18 cellular contexts compared by ENCODE assay signal in genomic region chr2:127052068-127052770, GRCh38. TPM values are rescaled to one million over a fixed set of nuclear protein-coding genes. Genes with fewer than 3 reads are reported as not detected.
DNase-seq lines count a peak whose midpoint lies in the region; ATAC-seq, FAIRE-seq and TF ChIP-seq lines count a peak whose summit lies in the region.
"Had no signal": no experiment of that assay in that cellular context is flagged by ENCODE, and none has a peak within 500 bp of the region (broad histone marks: within the 10 kb centered on the region; RNA-seq: fewer than 3 reads in every experiment).

No MANE protein-coding gene starts in this region.

- no peaks in the 10 kb centered on the region for H3F3A ChIP-seq in GM23338 (replicated peaks; ENCODE audit: low read depth)

- H3K27me3 ChIP-seq in GM23338 (ENCODE audit: insufficient read depth), result no peaks in the 10 kb centered on the region
- H3K27me3 ChIP-seq in sigmoid colon, result no peaks in the 10 kb centered on the region
- H3K27me3 ChIP-seq: SJCRH30 had no signal

- H3K9me2 ChIP-seq in GM23338 (ENCODE audit: insufficient read depth), result no peaks in the 10 kb centered on the region

- H3K4me1 Mint-ChIP-seq in GM23338, result peaks cover 5% of the 10 kb centered on the region; the same call in 1 of the 3 replicates
- H3K4me1 Mint-ChIP-seq: neural crest cell had no signal

- no peaks in the 10 kb centered on the region for H3K79me2 ChIP-seq in GM23338 (replicated peaks; ENCODE audit: insufficient read depth)

- no peak overlapping the region for H2AFZ ChIP-seq in GM23338

- WGBS in sigmoid colon, 2 donors, result 85 to 90% methylated on average over 23 of the region's 23 CpGs

- TF ChIP-seq CTCF in GM23338 (conservative IDR thresholded peaks at IDR 0.05; ENCODE audit: low read depth in 2 of 2), result no peak
- no peak for TF ChIP-seq CTCF in kidney (IDR thresholded peaks at IDR 0.05; ENCODE audit: borderline replicate concordance, extremely low read depth, insufficient read depth)
- TF ChIP-seq CTCF in sigmoid colon (IDR thresholded peaks at IDR 0.05), result no peak

- no peak overlapping the region for H3K4me3 Mint-ChIP-seq in GM23338
- H3K4me3 Mint-ChIP-seq: activated CD8-positive, alpha-beta memory T cell treated with anti-CD3 and anti-CD28 coated beads, Interleukin-2, amount 10 ng/mL, durations not matched to agents 7 days and 5 days; neural crest cell had no signal

- H3K9ac ChIP-seq in kidney (ENCODE audit: low read length in 2 of 2), result no peak overlapping the region

- H3K36me3 ChIP-seq in GM23338 (ENCODE audit: insufficient read depth), result no peaks in the 10 kb centered on the region
- peaks cover 0 to 3% of the 10 kb centered on the region in 2 donors for H3K36me3 ChIP-seq in kidney (ENCODE audit: control insufficient read depth in 1 of 2, insufficient read depth in 2 of 2, low read length in 2 of 2)
- peaks cover 0 to 29% (median 5%) of the 10 kb centered on the region in 4 donors for H3K36me3 ChIP-seq in sigmoid colon
- H3K36me3 ChIP-seq: SJCRH30 had no signal

- H3K4me2 ChIP-seq in GM23338, result no peak overlapping the region

- no peak for FAIRE-seq in kidney (lab: Jason Lieb, UNC)
- FAIRE-seq: D721Med, TTC549 had no signal

- H3K9me3 ChIP-seq in kidney (ENCODE audit: control insufficient read depth in 1 of 2, low read length in 2 of 2) (no peaks in the 10 kb centered on the region), sigmoid colon (no peaks in the 10 kb centered on the region)
- H3K9me3 ChIP-seq: SJCRH30, tibial artery had no signal

- intact Hi-C loops in kidney (cut with DNase I) (no loop called here), sigmoid colon (cut with DNase I) (no loop called here), left colon (cut with DNase I, micrococcal nuclease) (no loop called here)

- H3K4me1 ChIP-seq in GM23338 (ENCODE audit: insufficient read depth), result 0 out of 2 replicates have a peak, but pooled peaks cover 3% of the 10 kb centered on the region
- H3K4me1 ChIP-seq in kidney (ENCODE audit: control insufficient read depth in 1 of 2, insufficient read depth in 1 of 2, low read depth in 1 of 2, low read length in 2 of 2), result peaks cover 4 to 12% of the 10 kb centered on the region in 2 donors
- H3K4me1 ChIP-seq in sigmoid colon, result peaks cover 0 to 7% (median 2%) of the 10 kb centered on the region in 4 donors
- H3K4me1 ChIP-seq: SJCRH30 had no signal

- peaks cover 14% of the 10 kb centered on the region for H3K27me3 Mint-ChIP-seq in GM23338 (ENCODE audit: insufficient read depth, low read depth, poor library complexity)
- H3K27me3 Mint-ChIP-seq: activated CD8-positive, alpha-beta memory T cell treated with anti-CD3 and anti-CD28 coated beads, Interleukin-2, amount 10 ng/mL, durations not matched to agents 7 days and 5 days had no signal

- TF ChIP-seq POLR2A in sigmoid colon (IDR thresholded peaks at IDR 0.05), result no peak

- peak; percentile 13 for DNase-seq in activated CD8-positive, alpha-beta memory T cell treated with anti-CD3 and anti-CD28 coated beads, Interleukin-2, amount 50 U/mL, for 4 hours
- no peak for DNase-seq in activated CD8-positive, alpha-beta memory T cell treated with anti-CD3 and anti-CD28 coated beads, Interleukin-2, amount 50 U/mL, for 48 hours
- no peak for DNase-seq in GM23338 (ENCODE audit: low spot score)
- DNase-seq in kidney, result peak; percentile 62
- DNase-seq in sigmoid colon, result peak; percentile 60
- DNase-seq in left colon, result no peak
- DNase-seq in NCI-H524 (lab: John Stamatoyannopoulos, UW), result no peak
- DNase-seq: activated CD8-positive, alpha-beta memory T cell treated with anti-CD3 and anti-CD28 coated beads, Interleukin-2, amount 10 ng/mL, durations not matched to agents 7 days and 5 days; NCI-H1694 treated with DMSO at 0.1 percent for 48 hours; NCI-H774; SJCRH30 had no signal

- H3K27ac ChIP-seq in GM23338 (ENCODE audit: low read depth), result no peak overlapping the region
- no peak overlapping the region for H3K27ac ChIP-seq in kidney (ENCODE audit: low read depth in 2 of 2, low read length in 2 of 2)
- no peak overlapping the region for H3K27ac ChIP-seq in sigmoid colon
- H3K27ac ChIP-seq: coronary artery, SJCRH30, tibial artery had no signal

- no peak for ATAC-seq in GM23338
- no peak for ATAC-seq in left colon
- ATAC-seq in GM21529 (IDR thresholded peaks at IDR 0.05; ENCODE audit: unreplicated experiment), result no peak
- ATAC-seq: activated CD8-positive, alpha-beta memory T cell treated with anti-CD3 and anti-CD28 coated beads, Interleukin-2, amount 10 ng/mL, durations not matched to agents 7 days and 5 days; left lobe of liver had no signal

- peaks cover 5% of the 10 kb centered on the region; the same call in 1 of the 3 replicates for H3K36me3 Mint-ChIP-seq in GM23338 (ENCODE audit: low read depth)

- H3K4me3 ChIP-seq in GM23338 (no peak overlapping the region), kidney (ENCODE audit: low read length in 2 of 2) (no peak overlapping the region), sigmoid colon (no peak overlapping the region)
- H3K4me3 ChIP-seq: coronary artery, SJCRH30, tibial artery had no signal

- no peaks in the 10 kb centered on the region; the same call in 2 of the 3 replicates for H3K9me3 Mint-ChIP-seq in GM23338
- H3K9me3 Mint-ChIP-seq: neural crest cell had no signal

- no peaks in the 10 kb centered on the region for H4K20me1 ChIP-seq in GM23338 (replicated peaks; ENCODE audit: insufficient read depth)

- TF ChIP-seq EP300 in sigmoid colon (IDR thresholded peaks at IDR 0.05), result no peak

- peak overlapping the region; percentile 48; the same call in 1 of the 2 replicates for H3K27ac Mint-ChIP-seq in GM23338
- H3K27ac Mint-ChIP-seq: activated CD8-positive, alpha-beta memory T cell treated with anti-CD3 and anti-CD28 coated beads, Interleukin-2, amount 10 ng/mL, durations not matched to agents 7 days and 5 days had no signal

TF ChIP-seq in GM23338, 12 proteins besides CTCF, POLR2A, EP300 and RAD21 (continues in another document):
- TF ChIP-seq ETS1 (IDR thresholded peaks at IDR 0.05) (no peak), CREB1 (CRISPR knock-in tag; IDR thresholded peaks at IDR 0.05; ENCODE audit: low read depth) (no peak), REST (IDR thresholded peaks at IDR 0.05; ENCODE audit: unreplicated experiment) (no peak), POLR2AphosphoS5 (IDR thresholded peaks at IDR 0.05; ENCODE audit: low read depth) (no peak), EZH2 (IDR thresholded peaks at IDR 0.05; ENCODE audit: low read depth, unreplicated experiment) (no peak), ZNF331 (CRISPR knock-in tag; IDR thresholded peaks at IDR 0.05; ENCODE audit: low read depth) (no peak), ZNF114 (CRISPR knock-in tag; IDR thresholded peaks at IDR 0.05) (no peak), NANOG (IDR thresholded peaks at IDR 0.05; ENCODE audit: borderline replicate concordance) (no peak)

RNA-seq across cellular contexts. Expression of gene BIN1, which starts 54.7 kb away (rescaled TPM):
- total RNA-seq in GM23338 (2014; rRNA removed; shearing (Covaris generic)), result 52.7 and 56.4 TPM in 2 replicates
- polyA plus RNA-seq in GM23338 (2016; fragmentation: Nextera tagmentation; extraction: Ambion mirVana) (30.0 and 30.1 TPM in 2 replicates), kidney (ENCODE audit: insufficient read depth, low read depth, low replicate concordance) (167 TPM), sigmoid colon (10 to 100 TPM; 20.3 to 52.9 (median 34.8) TPM)
- total RNA-seq in kidney (121 TPM), sigmoid colon (10 to 100 TPM; 36.1 to 57.9 (median 43.2) TPM), left colon (10 to 100 TPM; 34.3 to 37.2 TPM)

Comparison
In these comparisons a context has a peak if more than half of its experiments do, and no peak if none do; other contexts are left out.
1. DNase-seq: peak in activated CD8-positive, alpha-beta memory T cell treated with anti-CD3 and anti-CD28 coated beads, Interleukin-2, amount 50 U/mL, for 4 hours (single experiment), kidney (single experiment) and sigmoid colon (single experiment); none in activated CD8-positive, alpha-beta memory T cell treated with anti-CD3 and anti-CD28 coated beads, Interleukin-2, amount 50 U/mL, for 48 hours (single experiment), GM23338 (single experiment), left colon (0 of 2) and NCI-H524 (0 of 2).